Comparison of ENCODE assay signal across 27 cellular contexts in the genomic region with DNA sequence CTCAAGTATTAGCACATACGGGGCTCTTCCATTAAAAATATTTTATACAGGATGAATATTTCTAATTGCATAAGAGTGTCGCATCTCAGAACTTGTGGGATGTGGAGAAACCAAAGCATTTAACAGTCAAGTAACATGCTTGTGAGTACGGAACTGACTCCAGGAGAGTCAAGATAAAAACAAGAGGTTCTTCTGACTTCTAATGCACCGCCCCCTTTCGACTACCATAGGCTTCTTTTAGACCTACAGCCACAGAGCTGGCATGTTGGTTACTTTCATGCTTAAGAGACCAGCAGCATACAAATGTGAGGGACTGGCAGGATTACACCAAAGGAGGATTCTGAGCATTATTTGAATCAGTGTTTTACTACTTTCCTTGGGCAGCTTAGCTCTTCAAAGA.
"Had no signal": no experiment of that assay in that cellular context is flagged by ENCODE, and none has a peak within 500 bp of the region (broad histone marks: within the 10 kb centered on the region; RNA-seq: fewer than 3 reads in every experiment).

No MANE protein-coding gene starts in this region.

- H3K27ac ChIP-seq: left ventricle myocardium inferior, ovary, prostate gland, thyroid gland had no signal

- H3K36me3 Mint-ChIP-seq: activated naive CD8-positive, alpha-beta T cell treated with anti-CD3 and anti-CD28 coated beads for 36 hours had no signal

- DNase-seq: activated B cell treated with CpG ODN at 0.5 μM for 24 hours; activated CD4-positive, alpha-beta T cell treated with anti-CD3 and anti-CD28 coated beads for 36 hours; activated CD4-positive, alpha-beta T cell treated with anti-CD3 and anti-CD28 coated beads, Interleukin-2, amount 50 U/mL, for 48 hours; activated CD8-positive, alpha-beta memory T cell treated with anti-CD3 and anti-CD28 coated beads, Interleukin-2, amount 50 U/mL, for 48 hours; activated naive CD4-positive, alpha-beta T cell treated with Interleukin-2 at 50 U/mL for 16 hours; activated naive CD8-positive, alpha-beta T cell treated with anti-CD3 and anti-CD28 coated beads for 36 hours; activated T-cell treated with anti-CD3 and anti-CD28 coated beads, Interleukin-2, amount 50 U/mL, for 48 hours; amniotic stem cell; cerebellar nuclear complex; cortex of kidney; effector CD4-positive, alpha-beta T cell; erythroblast; foreskin fibroblast; hippocampal formation; kidney glomerular epithelial cell; left ventricle myocardium inferior; midbrain; ovary; stimulated activated CD4-positive, alpha-beta T cell treated with anti-CD3 and anti-CD28 coated beads, Interleukin-12 subunit alpha, Interleukin-12 subunit beta, amount 100 ng/mL, for 4 hours; stimulated activated CD4-positive, alpha-beta T cell treated with anti-CD3 and anti-CD28 coated beads, Interleukin-4, amount 100 ng/mL, for 4 hours; T1000 had no signal

- H3K4me1 ChIP-seq: prostate gland had no signal

- ATAC-seq: activated CD4-positive, alpha-beta T cell treated with anti-CD3 and anti-CD28 coated beads for 36 hours; natural killer cell treated with Interleukin-12 subunit alpha and Interleukin-12 subunit beta and Interleukin-15 and Interleukin-18, amount 100 ng/mL, for 72 hours had no signal

- H3K36me3 ChIP-seq: left ventricle myocardium inferior, ovary, prostate gland, thyroid gland had no signal

- H3K27me3 ChIP-seq: ovary, thyroid gland had no signal

- FAIRE-seq: bronchial epithelial cell had no signal

- H3K27ac Mint-ChIP-seq: activated B cell treated with CpG ODN at 0.5 μM for 24 hours; activated CD4-positive, alpha-beta T cell treated with anti-CD3 and anti-CD28 coated beads for 36 hours; activated naive CD8-positive, alpha-beta T cell treated with anti-CD3 and anti-CD28 coated beads for 36 hours; natural killer cell treated with Interleukin-12 subunit alpha and Interleukin-12 subunit beta and Interleukin-15 and Interleukin-18, amount 100 ng/mL, for 72 hours; stimulated activated naive CD8-positive, alpha-beta T cell treated with anti-CD3 and anti-CD28 coated beads, Interleukin-15, Interleukin-2, amounts not matched to agents 100 ng/mL and 50 ng/mL, for 24 hours; T-helper 1 cell treated with Interleukin-12 subunit alpha and Interleukin-12 subunit beta and Interleukin-4 antibody, amounts not matched to agents 30 μg/mL and 1 μg/mL, for 36 hours had no signal

- H3K4me3 ChIP-seq: left ventricle myocardium inferior, ovary, prostate gland, thyroid gland had no signal

- H3K9me3 ChIP-seq: left ventricle myocardium inferior, ovary, prostate gland, thyroid gland had no signal

- H3K9me3 Mint-ChIP-seq: activated B cell treated with CpG ODN at 0.5 μM for 24 hours; activated naive CD8-positive, alpha-beta T cell treated with anti-CD3 and anti-CD28 coated beads for 36 hours; natural killer cell treated with Interleukin-12 subunit alpha and Interleukin-12 subunit beta and Interleukin-15 and Interleukin-18, amount 100 ng/mL, for 72 hours; stimulated activated naive CD8-positive, alpha-beta T cell treated with anti-CD3 and anti-CD28 coated beads, Interleukin-15, Interleukin-2, amounts not matched to agents 100 ng/mL and 50 ng/mL, for 24 hours; T-helper 1 cell treated with Interleukin-12 subunit alpha and Interleukin-12 subunit beta and Interleukin-4 antibody, amounts not matched to agents 30 μg/mL and 1 μg/mL, for 36 hours had no signal

- H3K4me3 Mint-ChIP-seq: activated B cell treated with CpG ODN at 0.5 μM for 24 hours; activated CD4-positive, alpha-beta T cell treated with anti-CD3 and anti-CD28 coated beads for 36 hours; activated naive CD8-positive, alpha-beta T cell treated with anti-CD3 and anti-CD28 coated beads for 36 hours; natural killer cell treated with Interleukin-12 subunit alpha and Interleukin-12 subunit beta and Interleukin-15 and Interleukin-18, amount 100 ng/mL, for 72 hours; stimulated activated naive CD8-positive, alpha-beta T cell treated with anti-CD3 and anti-CD28 coated beads, Interleukin-15, Interleukin-2, amounts not matched to agents 100 ng/mL and 50 ng/mL, for 24 hours; T-helper 1 cell treated with Interleukin-12 subunit alpha and Interleukin-12 subunit beta and Interleukin-4 antibody, amounts not matched to agents 30 μg/mL and 1 μg/mL, for 36 hours had no signal
